ENCODE assay signal across 11 cellular contexts in genomic region chr10:80968903-80969302, GRCh38.
"Had no signal": no experiment of that assay in that cellular context is flagged by ENCODE, and none has a peak within 500 bp of the region (broad histone marks: within the 10 kb centered on the region; RNA-seq: fewer than 3 reads in every experiment).

No MANE protein-coding gene starts in this region.

- ATAC-seq: GM23338, HCT116 had no signal

- H3K9me3 ChIP-seq: HAP-1 had no signal

- DNase-seq: GM23248, GOT3, H7, H9, HCEC 1CT, HFFc6 had no signal

- FAIRE-seq: H1, H54 had no signal

- H3K9ac ChIP-seq: GM23248 had no signal

- H3K27ac ChIP-seq: GM23248 had no signal

- H3K4me3 ChIP-seq: GM23248, GM23338, HAP-1 had no signal

- H3K36me3 ChIP-seq: HAP-1 had no signal
